In the genomic region with DNA sequence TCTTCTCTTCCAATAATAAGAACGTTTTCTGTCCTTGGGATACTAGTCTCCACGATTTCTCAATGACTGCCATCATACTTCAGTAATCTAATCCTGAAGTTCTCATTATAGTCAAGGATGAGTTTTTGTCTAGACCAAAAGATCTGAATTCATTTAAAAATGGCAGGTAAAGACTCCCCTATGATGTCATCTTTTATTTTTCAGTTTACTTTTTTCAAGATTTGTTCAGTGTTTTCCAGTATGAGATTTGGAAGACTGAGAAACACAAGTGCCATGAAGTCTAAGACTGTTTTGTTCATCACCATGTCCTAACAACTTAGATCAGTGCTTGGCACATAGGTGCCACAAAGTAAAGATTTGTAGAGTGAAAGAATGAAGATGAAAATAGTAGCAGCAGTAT, we compare ENCODE assay signal across 8 cellular contexts.
"Had no signal": no experiment of that assay in that cellular context is flagged by ENCODE, and none has a peak within 500 bp of the region (broad histone marks: within the 10 kb centered on the region; RNA-seq: fewer than 3 reads in every experiment).

No MANE protein-coding gene starts in this region.

- DNase-seq: GDM1, GF-D8 had no signal

- H3K4me3 ChIP-seq: GM12878 had no signal

- ATAC-seq: GM12878 had no signal

- FAIRE-seq: G401.6, GM12878, GM12891, GM12892, GM18507, GM19239 had no signal
